10 cellular contexts compared by ENCODE assay signal in the genomic region with DNA sequence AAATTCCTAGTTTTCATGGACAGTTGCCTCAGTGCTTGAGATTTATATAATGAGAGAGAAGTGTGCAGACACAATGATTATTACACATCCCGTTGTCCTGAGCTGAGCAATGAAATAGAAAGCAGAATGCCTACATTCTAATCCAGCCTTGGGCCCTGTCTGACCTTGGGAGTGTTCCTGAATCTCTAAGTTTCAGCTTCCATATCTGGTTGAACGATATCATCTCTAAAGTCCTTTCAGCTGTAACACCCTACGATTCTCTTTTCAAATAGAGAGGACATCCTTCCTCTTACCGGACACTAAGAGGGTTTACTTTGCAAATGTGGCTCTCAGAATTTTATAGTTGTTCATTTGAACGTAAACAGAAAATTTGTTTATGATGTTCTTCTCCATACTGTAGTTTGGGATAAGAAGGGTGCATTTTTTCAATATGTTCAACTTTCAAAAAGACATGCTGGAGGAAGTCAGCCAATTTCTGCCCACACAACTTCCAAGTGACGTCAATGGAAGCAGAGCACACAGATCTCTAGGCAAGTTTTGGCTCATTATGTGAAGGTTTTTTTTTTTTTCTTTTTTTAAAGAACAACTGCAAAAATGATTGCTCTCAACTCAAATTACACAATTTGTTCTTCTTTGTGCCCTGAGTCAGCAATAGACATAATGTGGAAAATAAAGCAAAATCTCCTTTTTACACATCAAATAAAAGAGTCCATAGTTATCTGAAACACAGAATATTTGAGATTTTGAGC. TPM values are rescaled to one million over a fixed set of nuclear protein-coding genes. Genes with fewer than 3 reads are reported as not detected.
A peak's percentile ranks its signal among the peaks of the same experiment; 100 is the strongest.
DNase-seq lines count a peak whose midpoint lies in the region; ATAC-seq and TF ChIP-seq lines count a peak whose summit lies in the region.
"Had no signal": no experiment of that assay in that cellular context is flagged by ENCODE, and none has a peak within 500 bp of the region (broad histone marks: within the 10 kb centered on the region; RNA-seq: fewer than 3 reads in every experiment).

No MANE protein-coding gene starts in this region.

- H3K9me3 ChIP-seq in AG04450 (ENCODE audit: control insufficient read depth, insufficient read depth, low read length) (no peaks in the 10 kb centered on the region), RWPE2 (ENCODE audit: severe bottlenecking) (no peaks in the 10 kb centered on the region)

- no peaks in the 10 kb centered on the region for H3K27me3 ChIP-seq in AG04450 (ENCODE audit: control insufficient read depth, insufficient read depth, low read length)
- no peaks in the 10 kb centered on the region for H3K27me3 ChIP-seq in RWPE2 (ENCODE audit: insufficient read depth, poor library complexity, severe bottlenecking)

- no peak for TF ChIP-seq CTCF in AG04450 (IDR thresholded peaks at IDR 0.05; ENCODE audit: low read depth, low read length)
- TF ChIP-seq CTCF in RWPE2 (IDR thresholded peaks at IDR 0.05; ENCODE audit: poor library complexity, severe bottlenecking): no peak
- TF ChIP-seq CTCF in fibroblast of mammary gland (conservative IDR thresholded peaks at IDR 0.05; ENCODE audit: control insufficient read depth, insufficient read depth, low read depth, low read length): no peak

- CTCF ChIA-PET in AG04450 (lab: Charles Lee): interaction anchor here (1.5 to 2.5 kb wide), 2 partner anchors 37 to 324 kb away, joined by 3 to 9 read pairs; no protein-coding TSS in a partner anchor

- DNase-seq in AG04450 (ENCODE audit: low read depth, low spot score): peak; percentile 83
- DNase-seq in RWPE2 (ENCODE audit: low spot score): no peak
- DNase-seq in fibroblast of mammary gland (ENCODE audit: low read depth): peak; percentile 98
- peak; percentile 10 for DNase-seq in occipital lobe (lab: John Stamatoyannopoulos, UW)
- DNase-seq in SW480 (ENCODE audit: low spot score): no peak
- no peak for DNase-seq in NCI-H2081 (lab: John Stamatoyannopoulos, UW)
- DNase-seq in SK-N-DZ (ENCODE audit: low spot score): no peak
- no peak for DNase-seq in DMS 273 (lab: John Stamatoyannopoulos, UW; ENCODE audit: unreplicated experiment)
- DNase-seq: NCI-H1092 treated with DMSO at 0.1 percent for 48 hours, SW 1271 had no signal

- peaks cover 33% of the 10 kb centered on the region for H3K4me1 ChIP-seq in RWPE2 (ENCODE audit: insufficient read depth, poor library complexity, severe bottlenecking)

- POLR2A ChIA-PET in AG04450 (lab: Yijun Ruan, JAX): no interaction called here

- H3K27ac ChIP-seq in AG04450 (ENCODE audit: low read depth, low read length) (peak overlapping the region; percentile 72), RWPE2 (ENCODE audit: poor library complexity, severe bottlenecking) (peak overlapping the region; percentile 46)

- ATAC-seq in RWPE2 (ENCODE audit: low read depth): no peak

- H3K36me3 ChIP-seq in RWPE2 (ENCODE audit: low read depth): no peaks in the 10 kb centered on the region

- peak overlapping the region; percentile 11; the same call in 1 of the 2 replicates for H3K4me3 ChIP-seq in AG04450 (ENCODE audit: low read depth, low read length)
- no peak overlapping the region for H3K4me3 ChIP-seq in RWPE2 (ENCODE audit: severe bottlenecking)
- H3K4me3 ChIP-seq in fibroblast of mammary gland (ENCODE audit: control insufficient read depth, low read depth, low read length): no peak overlapping the region

RNA-seq across cellular contexts. Expression of gene PDE7B, which starts 50.4 kb away (rescaled TPM):
- polyA plus RNA-seq in AG04450 (2011; rRNA removed): 17.4 and 17.5 TPM in 2 replicates
- polyA minus RNA-seq in AG04450 (2011; rRNA and poly(A)+ RNA removed): 29.4 and 31.0 TPM in 2 replicates
- total RNA-seq in occipital lobe: 3.0 TPM
- polyA plus RNA-seq in SK-N-DZ (2014; cell fraction: cytosol; rRNA removed): 0.02 TPM in 1 of 2 replicates, not detected in the other
- not detected in 2 replicates for polyA plus RNA-seq in SK-N-DZ (2014; cell fraction: nucleus; rRNA removed)

Comparison
In these comparisons a context has a peak if more than half of its experiments do, and no peak if none do; other contexts are left out.
1. DNase-seq: peak in AG04450 (single experiment), fibroblast of mammary gland (single experiment) and occipital lobe (single experiment); none in RWPE2 (single experiment), SW480 (single experiment), NCI-H2081 (0 of 2), SK-N-DZ (single experiment) and DMS 273 (single experiment).